12 cellular contexts compared by ENCODE assay signal in the genomic region with DNA sequence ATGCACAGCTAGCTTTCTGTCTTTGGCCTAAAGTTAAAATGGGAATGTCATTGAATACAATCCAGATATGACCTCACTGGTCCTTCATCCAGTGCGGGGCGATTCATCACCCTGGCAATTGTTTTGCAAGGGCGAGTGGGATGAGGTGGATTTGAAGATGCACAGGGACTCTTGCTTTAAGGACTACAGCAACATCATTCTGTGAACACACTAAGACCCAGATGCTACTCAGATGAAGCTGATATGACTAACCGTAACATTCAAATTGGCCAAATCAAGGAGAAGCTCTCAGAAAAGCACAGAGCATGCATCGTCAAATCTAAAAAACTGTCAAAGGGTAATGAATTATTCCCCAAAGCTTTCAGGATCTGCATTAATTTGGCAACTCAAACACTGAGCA. TPM values are rescaled to one million over a fixed set of nuclear protein-coding genes. Genes with fewer than 3 reads are reported as not detected.
DNase-seq lines count a peak whose midpoint lies in the region; ATAC-seq and TF ChIP-seq lines count a peak whose summit lies in the region.
"Had no signal": no experiment of that assay in that cellular context is flagged by ENCODE, and none has a peak within 500 bp of the region (broad histone marks: within the 10 kb centered on the region; RNA-seq: fewer than 3 reads in every experiment).

No MANE protein-coding gene starts in this region.

- H3K4me1 ChIP-seq in tibial nerve, result peaks cover 0 to 29% (median 0%) of the 10 kb centered on the region in 4 donors

- H3K9me3 Mint-ChIP-seq in activated naive CD8-positive, alpha-beta T cell treated with anti-CD3 and anti-CD28 coated beads for 36 hours, result peaks cover 2% of the 10 kb centered on the region
- no peaks in the 10 kb centered on the region for H3K9me3 Mint-ChIP-seq in activated T-helper 1 cell treated with anti-CD3 and anti-CD28 coated beads, Interleukin-12 subunit alpha, Interleukin-12 subunit beta, Interleukin-2, Interleukin-4 antibody, amounts not matched to agents 30 ng/mL and 10 ng/mL and 1 ng/mL, durations not matched to agents 14 hours and 24 hours and 36 hours
- H3K9me3 Mint-ChIP-seq: activated T-helper 17 cell treated with anti-CD3 and anti-CD28 coated beads, Interleukin-2, amount 50 U/mL, for 72 hours had no signal

- H3K36me3 Mint-ChIP-seq in activated naive CD8-positive, alpha-beta T cell treated with anti-CD3 and anti-CD28 coated beads for 36 hours, result peaks cover 6% of the 10 kb centered on the region
- H3K36me3 Mint-ChIP-seq in activated T-helper 1 cell treated with anti-CD3 and anti-CD28 coated beads, Interleukin-12 subunit alpha, Interleukin-12 subunit beta, Interleukin-2, Interleukin-4 antibody, amounts not matched to agents 30 ng/mL and 10 ng/mL and 1 ng/mL, durations not matched to agents 14 hours and 24 hours and 36 hours (ENCODE audit: low read depth), result peaks cover 2% of the 10 kb centered on the region

- peaks cover 29% of the 10 kb centered on the region for H3K4me1 Mint-ChIP-seq in activated naive CD8-positive, alpha-beta T cell treated with anti-CD3 and anti-CD28 coated beads for 36 hours
- peaks cover 15% of the 10 kb centered on the region for H3K4me1 Mint-ChIP-seq in activated T-helper 1 cell treated with anti-CD3 and anti-CD28 coated beads, Interleukin-12 subunit alpha, Interleukin-12 subunit beta, Interleukin-2, Interleukin-4 antibody, amounts not matched to agents 30 ng/mL and 10 ng/mL and 1 ng/mL, durations not matched to agents 14 hours and 24 hours and 36 hours (ENCODE audit: low read depth)

- peak; percentile 36 for DNase-seq in EL
- DNase-seq in activated naive CD8-positive, alpha-beta T cell treated with anti-CD3 and anti-CD28 coated beads for 36 hours, result no peak
- no peak for DNase-seq in Right ventricle myocardium superior
- DNase-seq in posterior vena cava (ENCODE audit: low spot score), result peak; percentile 46
- DNase-seq in activated T-helper 1 cell treated with anti-CD3 and anti-CD28 coated beads, Interleukin-12 subunit alpha, Interleukin-12 subunit beta, Interleukin-2, Interleukin-4 antibody, amounts not matched to agents 30 ng/mL and 10 ng/mL and 1 ng/mL, durations not matched to agents 14 hours and 24 hours and 36 hours (ENCODE audit: low spot score), result no peak
- DNase-seq in tibial nerve (ENCODE audit: low spot score in 2 of 2), result no peak
- DNase-seq: naive B cell, stomach had no signal

- no peak overlapping the region for H3K4me3 ChIP-seq in tibial nerve
- H3K4me3 ChIP-seq: stomach had no signal

- no peak overlapping the region for H3K4me3 Mint-ChIP-seq in activated naive CD8-positive, alpha-beta T cell treated with anti-CD3 and anti-CD28 coated beads for 36 hours
- no peak overlapping the region for H3K4me3 Mint-ChIP-seq in activated T-helper 1 cell treated with anti-CD3 and anti-CD28 coated beads, Interleukin-12 subunit alpha, Interleukin-12 subunit beta, Interleukin-2, Interleukin-4 antibody, amounts not matched to agents 30 ng/mL and 10 ng/mL and 1 ng/mL, durations not matched to agents 14 hours and 24 hours and 36 hours
- H3K4me3 Mint-ChIP-seq: naive B cell had no signal

- TF ChIP-seq EP300 in tibial nerve (IDR thresholded peaks at IDR 0.05), result no peak

- H3K36me3 ChIP-seq in tibial nerve, result peaks cover 0 to 2% (median 0%) of the 10 kb centered on the region in 3 donors

- H3K27ac Mint-ChIP-seq in activated naive CD8-positive, alpha-beta T cell treated with anti-CD3 and anti-CD28 coated beads for 36 hours, result peak overlapping the region; percentile 0
- H3K27ac Mint-ChIP-seq in activated T-helper 1 cell treated with anti-CD3 and anti-CD28 coated beads, Interleukin-12 subunit alpha, Interleukin-12 subunit beta, Interleukin-2, Interleukin-4 antibody, amounts not matched to agents 30 ng/mL and 10 ng/mL and 1 ng/mL, durations not matched to agents 14 hours and 24 hours and 36 hours, result no peak overlapping the region

- WGBS in tibial nerve, 2 donors, result 66 to 79% methylated on average over 5 of the region's 5 CpGs

- H3K9me3 ChIP-seq in tibial nerve, result peaks cover 0 to 3% (median 0%) of the 10 kb centered on the region in 4 donors
- H3K9me3 ChIP-seq: stomach had no signal

- ATAC-seq in Right ventricle myocardium superior (ENCODE audit: poor library complexity) (peak; percentile 68), HG02642 (IDR thresholded peaks at IDR 0.05; ENCODE audit: poor library complexity, unreplicated experiment) (no peak), HG02840 (IDR thresholded peaks at IDR 0.05; ENCODE audit: low FRiP score, unreplicated experiment) (no peak)
- ATAC-seq: activated T-helper 17 cell treated with anti-CD3 and anti-CD28 coated beads, Interleukin-2, amount 50 U/mL, for 72 hours had no signal

- intact Hi-C loops in Right ventricle myocardium superior (cut with DNase I), result no loop called here
- intact Hi-C loops in posterior vena cava (cut with DNase I), result no loop called here
- intact Hi-C loops in activated T-helper 1 cell treated with anti-CD3 and anti-CD28 coated beads, Interleukin-12 subunit alpha, Interleukin-12 subunit beta, Interleukin-2, Interleukin-4 antibody, amounts not matched to agents 30 ng/mL and 10 ng/mL and 1 ng/mL, durations not matched to agents 14 hours and 24 hours and 36 hours (cut with micrococcal nuclease), result no loop called here

- TF ChIP-seq POLR2A in tibial nerve (IDR thresholded peaks at IDR 0.05), result no peak

- no peaks in the 10 kb centered on the region for H3K27me3 Mint-ChIP-seq in activated naive CD8-positive, alpha-beta T cell treated with anti-CD3 and anti-CD28 coated beads for 36 hours
- no peaks in the 10 kb centered on the region for H3K27me3 Mint-ChIP-seq in activated T-helper 1 cell treated with anti-CD3 and anti-CD28 coated beads, Interleukin-12 subunit alpha, Interleukin-12 subunit beta, Interleukin-2, Interleukin-4 antibody, amounts not matched to agents 30 ng/mL and 10 ng/mL and 1 ng/mL, durations not matched to agents 14 hours and 24 hours and 36 hours (ENCODE audit: insufficient read depth)
- H3K27me3 Mint-ChIP-seq: activated T-helper 17 cell treated with anti-CD3 and anti-CD28 coated beads, Interleukin-2, amount 50 U/mL, for 72 hours; naive B cell had no signal

- no peak for TF ChIP-seq CTCF in tibial nerve (IDR thresholded peaks at IDR 0.05)

- H3K27me3 ChIP-seq in tibial nerve, result no peaks in the 10 kb centered on the region
- H3K27me3 ChIP-seq: stomach had no signal

- peak overlapping the region in 2 of 4 donors; percentile 39 to 58 for H3K27ac ChIP-seq in tibial nerve

RNA-seq across cellular contexts. Expression of a gene that starts 12.8 kb away (rescaled TPM):
- not detected for total RNA-seq in activated naive CD8-positive, alpha-beta T cell treated with anti-CD3 and anti-CD28 coated beads for 36 hours
- total RNA-seq in Right ventricle myocardium superior, result not detected
- 1 to 10 TPM in 1 of 2 donors, under 1 TPM in 1; 0.79 to 6.7 TPM for total RNA-seq in posterior vena cava
- not detected in 2 replicates for total RNA-seq in activated T-helper 1 cell treated with anti-CD3 and anti-CD28 coated beads, Interleukin-12 subunit alpha, Interleukin-12 subunit beta, Interleukin-2, Interleukin-4 antibody, amounts not matched to agents 30 ng/mL and 10 ng/mL and 1 ng/mL, durations not matched to agents 14 hours and 24 hours and 36 hours
- 10 to 100 TPM in 1 of 4 donors, 1 to 10 TPM in 3; 2.9 to 37.8 (median 6.3) TPM for total RNA-seq in tibial nerve
- total RNA-seq: activated T-helper 17 cell treated with anti-CD3 and anti-CD28 coated beads, Interleukin-2, amount 50 U/mL, for 72 hours; RPMI7951; stomach had no signal

RNA-seq across cellular contexts. Expression of a gene that starts 47.7 kb away (rescaled TPM):
- 10 to 100 TPM; 22.3 to 26.5 TPM for total RNA-seq in activated naive CD8-positive, alpha-beta T cell treated with anti-CD3 and anti-CD28 coated beads for 36 hours
- total RNA-seq in Right ventricle myocardium superior, result 4.2 TPM
- total RNA-seq in posterior vena cava, result 10 to 100 TPM in 1 of 2 donors, 1 to 10 TPM in 1; 5.0 to 11.5 TPM
- 17.1 and 17.8 TPM in 2 replicates for total RNA-seq in activated T-helper 1 cell treated with anti-CD3 and anti-CD28 coated beads, Interleukin-12 subunit alpha, Interleukin-12 subunit beta, Interleukin-2, Interleukin-4 antibody, amounts not matched to agents 30 ng/mL and 10 ng/mL and 1 ng/mL, durations not matched to agents 14 hours and 24 hours and 36 hours
- 1 to 10 TPM; 4.4 to 9.6 (median 5.3) TPM for total RNA-seq in tibial nerve

RNA-seq across cellular contexts. Expression of a gene that starts 48.5 kb away (rescaled TPM):
- total RNA-seq in activated naive CD8-positive, alpha-beta T cell treated with anti-CD3 and anti-CD28 coated beads for 36 hours, result 1 to 10 TPM; 3.5 to 3.6 TPM
- total RNA-seq in Right ventricle myocardium superior (not detected), posterior vena cava (not detected), tibial nerve (not detected)
- total RNA-seq in activated T-helper 1 cell treated with anti-CD3 and anti-CD28 coated beads, Interleukin-12 subunit alpha, Interleukin-12 subunit beta, Interleukin-2, Interleukin-4 antibody, amounts not matched to agents 30 ng/mL and 10 ng/mL and 1 ng/mL, durations not matched to agents 14 hours and 24 hours and 36 hours, result 0.69 and 1.3 TPM in 2 replicates
- total RNA-seq: stomach had no signal

Comparison
In these comparisons a context has a peak if more than half of its experiments do, and no peak if none do; other contexts are left out.
1. DNase-seq: peak in EL (single experiment) and posterior vena cava (single experiment); none in activated naive CD8-positive, alpha-beta T cell treated with anti-CD3 and anti-CD28 coated beads for 36 hours (single experiment), Right ventricle myocardium superior (single experiment), activated T-helper 1 cell treated with anti-CD3 and anti-CD28 coated beads, Interleukin-12 subunit alpha, Interleukin-12 subunit beta, Interleukin-2, Interleukin-4 antibody, amounts not matched to agents 30 ng/mL and 10 ng/mL and 1 ng/mL, durations not matched to agents 14 hours and 24 hours and 36 hours (single experiment) and tibial nerve (0 of 2).